ENCODE assay signal across 10 cellular contexts in genomic region chr3:79767953-79768282, GRCh38. TPM values are rescaled to one million over a fixed set of nuclear protein-coding genes. Genes with fewer than 3 reads are reported as not detected.
DNase-seq lines count a peak whose midpoint lies in the region; ATAC-seq and TF ChIP-seq lines count a peak whose summit lies in the region.
"Had no signal": no experiment of that assay in that cellular context is flagged by ENCODE, and none has a peak within 500 bp of the region (broad histone marks: within the 10 kb centered on the region; RNA-seq: fewer than 3 reads in every experiment).

Gene ROBO1 (minus strand): TSS chr3:79767998.

- H3K36me3 ChIP-seq in mammary epithelial cell (ENCODE audit: insufficient read depth, low read length): no peaks in the 10 kb centered on the region
- no peaks in the 10 kb centered on the region for H3K36me3 ChIP-seq in suprapubic skin
- no peaks in the 10 kb centered on the region for H3K36me3 ChIP-seq in aorta (ENCODE audit: control insufficient read depth in 1 of 2, insufficient read depth in 2 of 2, low read length in 1 of 2)

- DNase-seq in NCI-H2107 (lab: John Stamatoyannopoulos, UW) (peak; percentile 7), mammary epithelial cell (no peak), left kidney (ENCODE audit: low read depth, low spot score) (peak; percentile 70), suprapubic skin (ENCODE audit: low spot score in 2 of 2) (no peak), COLO668 (lab: John Stamatoyannopoulos, UW; ENCODE audit: unreplicated experiment) (no peak), aorta (no peak), germinal center (ENCODE audit: low spot score) (no peak), NCI-H146 (lab: John Stamatoyannopoulos, UW) (no peak)
- DNase-seq: naive thymus-derived CD4-positive, alpha-beta T cell; NCI-H1694 treated with DMSO at 0.1 percent for 48 hours had no signal

- H4K20me1 ChIP-seq in mammary epithelial cell (ENCODE audit: insufficient read depth, low read length): no peaks in the 10 kb centered on the region

- dilution Hi-C loops in mammary epithelial cell (cut with HindIII; ENCODE audit: low sequenced_read_pairs): no loop called here

- no peaks in the 10 kb centered on the region for H3K9me3 ChIP-seq in mammary epithelial cell (replicated peaks; ENCODE audit: insufficient read depth, low read length)
- H3K9me3 ChIP-seq in suprapubic skin: no peaks in the 10 kb centered on the region
- H3K9me3 ChIP-seq in aorta (ENCODE audit: control insufficient read depth, low read length): no peaks in the 10 kb centered on the region

- no peak for ATAC-seq in aorta (ENCODE audit: low FRiP score)
- ATAC-seq: naive thymus-derived CD4-positive, alpha-beta T cell had no signal

- intact Hi-C loops in mammary epithelial cell (cut with micrococcal nuclease): no loop called here
- intact Hi-C loops in aorta (cut with DNase I): no loop called here

- H3K4me3 ChIP-seq in mammary epithelial cell (replicated peaks in 1 of 3; ENCODE audit: insufficient read depth in 1 of 3, low read depth in 2 of 3, low read length in 3 of 3): no peak within 1 kb of the TSS
- peak within 1 kb of the TSS; percentile 28 for H3K4me3 ChIP-seq in suprapubic skin
- peak within 1 kb of the TSS in 1 of 2 donors; percentile 4 for H3K4me3 ChIP-seq in aorta (ENCODE audit: low read length in 2 of 2)

- H3K79me2 ChIP-seq in mammary epithelial cell (ENCODE audit: insufficient read depth, low read length): no peaks in the 10 kb centered on the region

- CTCF ChIA-PET in mammary epithelial cell (lab: Charles Lee; ENCODE audit: low non-redundant PET): no interaction called here

- no peak within 1 kb of the TSS for H3K4me2 ChIP-seq in mammary epithelial cell (ENCODE audit: insufficient read depth, low read depth, low read length)

- peak within 1 kb of the TSS; percentile 5 for H2AFZ ChIP-seq in mammary epithelial cell (ENCODE audit: low read depth, low read length)

- in situ Hi-C loops in mammary epithelial cell (cut with MboI; ENCODE audit: low sequenced_read_pairs in 2 of 2): no loop called here

- no peaks in the 10 kb centered on the region for H3K4me1 ChIP-seq in mammary epithelial cell (ENCODE audit: insufficient read depth, low read length)
- peaks cover 17% of the 10 kb centered on the region for H3K4me1 ChIP-seq in suprapubic skin
- peaks cover 0 to 5% of the 10 kb centered on the region in 2 donors for H3K4me1 ChIP-seq in aorta (ENCODE audit: control insufficient read depth in 1 of 2, insufficient read depth in 2 of 2, low read length in 2 of 2)

- no peak for TF ChIP-seq EP300 in suprapubic skin (IDR thresholded peaks at IDR 0.05)

- TF ChIP-seq CTCF in mammary epithelial cell (conservative IDR thresholded peaks at IDR 0.05 in 1 of 2, IDR thresholded peaks at IDR 0.05 in 1 of 2; ENCODE audit: extremely low read depth in 1 of 2, insufficient read depth in 1 of 2, low read depth in 1 of 2, low read length in 2 of 2): no peak
- TF ChIP-seq CTCF in suprapubic skin (IDR thresholded peaks at IDR 0.05): no peak

- no peak for TF ChIP-seq POLR2A in suprapubic skin (IDR thresholded peaks at IDR 0.05)

- H3K27me3 ChIP-seq in mammary epithelial cell (ENCODE audit: insufficient read depth, low read length) (peaks cover 20% of the 10 kb centered on the region), suprapubic skin (peaks cover 31% of the 10 kb centered on the region), aorta (ENCODE audit: control insufficient read depth in 1 of 2, insufficient read depth in 2 of 2, low read length in 1 of 2) (no peaks in the 10 kb centered on the region)

- H3K27ac ChIP-seq in mammary epithelial cell (ENCODE audit: insufficient read depth, low read depth, low read length) (no peak within 1 kb of the TSS), suprapubic skin (no peak within 1 kb of the TSS), aorta (ENCODE audit: low read depth in 1 of 2, low read length in 2 of 2) (no peak within 1 kb of the TSS)

- WGBS in mammary epithelial cell (ENCODE audit: low coverage, missing lambda C conversion rate): 13% methylated on average over 11 of the region's 11 CpGs
- WGBS in suprapubic skin: 2% methylated on average over 11 of the region's 11 CpGs
- 4 to 5% methylated on average over 11 of the region's 11 CpGs for WGBS in aorta, 2 donors

- H3K9ac ChIP-seq in mammary epithelial cell (ENCODE audit: insufficient read depth, low read length): no peak within 1 kb of the TSS

- no TSS peak for BruUV-seq in mammary epithelial cell (replicated peaks; lab: Mats Ljungman, UMichigan)

RNA-seq across cellular contexts. Expression of gene ROBO1, which starts in this region (rescaled TPM):
- total RNA-seq in mammary epithelial cell (10 to 100 TPM; 54.0 to 57.2 TPM), suprapubic skin (10 to 100 TPM; 67.7 to 80.3 (median 71.3) TPM), aorta (10 to 100 TPM; 28.2 to 33.1 TPM)
- polyA plus RNA-seq in mammary epithelial cell (27.3 TPM), aorta (1 to 10 TPM; 2.1 to 5.0 TPM)
- polyA minus RNA-seq in mammary epithelial cell: 53.7 TPM

Comparison
In these comparisons a context has a peak if more than half of its experiments do, and no peak if none do; other contexts are left out.
1. DNase-seq: peak in NCI-H2107 (single experiment) and left kidney (single experiment); none in mammary epithelial cell (single experiment), suprapubic skin (0 of 2), COLO668 (single experiment), aorta (0 of 2), germinal center (single experiment) and NCI-H146 (single experiment).